14 cellular contexts compared by ENCODE assay signal in genomic region chr12:130401703-130402102, GRCh38.
DNase-seq lines count a peak whose midpoint lies in the region; ATAC-seq and TF ChIP-seq lines count a peak whose summit lies in the region.
"Had no signal": no experiment of that assay in that cellular context is flagged by ENCODE, and none has a peak within 500 bp of the region (broad histone marks: within the 10 kb centered on the region; RNA-seq: fewer than 3 reads in every experiment).

No MANE protein-coding gene starts in this region.

- H3K36me3 ChIP-seq in neural progenitor cell = no peaks in the 10 kb centered on the region
- H3K36me3 ChIP-seq: ascending aorta had no signal

- H2AFZ ChIP-seq in neural progenitor cell (replicated peaks) = no peak overlapping the region

- H3K27ac ChIP-seq in neural progenitor cell = no peak overlapping the region
- H3K27ac ChIP-seq: ascending aorta, HL-60 had no signal

- ATAC-seq in HG02885 (IDR thresholded peaks at IDR 0.05; ENCODE audit: poor library complexity, unreplicated experiment) = no peak
- no peak for ATAC-seq in effector memory CD8-positive, alpha-beta T cell (replicated peaks)
- ATAC-seq: natural killer cell treated with Interleukin-12 subunit alpha and Interleukin-12 subunit beta and Interleukin-15 and Interleukin-18, amount 100 ng/mL, for 72 hours; T-cell had no signal

- no peaks in the 10 kb centered on the region for H3K27me3 ChIP-seq in neural progenitor cell
- H3K27me3 ChIP-seq: ascending aorta had no signal

- no peaks in the 10 kb centered on the region for H3K9me3 ChIP-seq in neural progenitor cell (ENCODE audit: low read depth)
- H3K9me3 ChIP-seq: ascending aorta had no signal

- H4K20me1 ChIP-seq in neural progenitor cell (ENCODE audit: low read depth) = no peaks in the 10 kb centered on the region

- H3K9me3 Mint-ChIP-seq in chondrocyte (ENCODE audit: low read depth) = no peaks in the 10 kb centered on the region
- no peaks in the 10 kb centered on the region for H3K9me3 Mint-ChIP-seq in neural progenitor cell
- H3K9me3 Mint-ChIP-seq in effector memory CD8-positive, alpha-beta T cell = peaks cover 0 to 2% of the 10 kb centered on the region in 2 donors
- H3K9me3 Mint-ChIP-seq: natural killer cell treated with Interleukin-12 subunit alpha and Interleukin-12 subunit beta and Interleukin-15 and Interleukin-18, amount 100 ng/mL, for 72 hours; T-cell had no signal

- no peak overlapping the region for H3K4me2 ChIP-seq in neural progenitor cell

- H3K4me1 Mint-ChIP-seq in chondrocyte (ENCODE audit: low read depth) (no peaks in the 10 kb centered on the region), neural progenitor cell (peaks cover 12% of the 10 kb centered on the region)
- H3K4me1 Mint-ChIP-seq in effector memory CD8-positive, alpha-beta T cell (ENCODE audit: low read depth in 2 of 2) = no peaks in the 10 kb centered on the region
- H3K4me1 Mint-ChIP-seq: T-cell had no signal

- H3K4me3 Mint-ChIP-seq in chondrocyte (ENCODE audit: unreplicated experiment) = no peak overlapping the region
- H3K4me3 Mint-ChIP-seq in neural progenitor cell = no peak overlapping the region
- H3K4me3 Mint-ChIP-seq in effector memory CD8-positive, alpha-beta T cell = no peak overlapping the region
- H3K4me3 Mint-ChIP-seq: natural killer cell treated with Interleukin-12 subunit alpha and Interleukin-12 subunit beta and Interleukin-15 and Interleukin-18, amount 100 ng/mL, for 72 hours; T-cell had no signal

- H3K4me3 ChIP-seq in neural progenitor cell = no peak overlapping the region
- H3K4me3 ChIP-seq: ascending aorta had no signal

- H3K4me1 ChIP-seq in neural progenitor cell = peaks cover 2% of the 10 kb centered on the region
- H3K4me1 ChIP-seq: ascending aorta had no signal

- peak; percentile 66 for TF ChIP-seq CTCF in chondrocyte (IDR thresholded peaks at IDR 0.05)
- TF ChIP-seq CTCF in neural progenitor cell (IDR thresholded peaks at IDR 0.05) = peak; percentile 67

- no peak overlapping the region for H3K9ac ChIP-seq in neural progenitor cell

- H3K79me2 ChIP-seq in neural progenitor cell (ENCODE audit: low read depth) = no peaks in the 10 kb centered on the region

- H3K27me3 Mint-ChIP-seq in chondrocyte (ENCODE audit: low read depth) (peaks cover 7% of the 10 kb centered on the region), neural progenitor cell (ENCODE audit: insufficient read depth, low read depth) (peaks cover 2% of the 10 kb centered on the region)
- H3K27me3 Mint-ChIP-seq in effector memory CD8-positive, alpha-beta T cell = peaks cover 0 to 19% of the 10 kb centered on the region in 2 donors

- H3K36me3 Mint-ChIP-seq in chondrocyte (ENCODE audit: low read depth) = no peaks in the 10 kb centered on the region
- peaks cover 2% of the 10 kb centered on the region for H3K36me3 Mint-ChIP-seq in neural progenitor cell
- no peaks in the 10 kb centered on the region for H3K36me3 Mint-ChIP-seq in effector memory CD8-positive, alpha-beta T cell (ENCODE audit: insufficient read depth)
- H3K36me3 Mint-ChIP-seq: natural killer cell treated with Interleukin-12 subunit alpha and Interleukin-12 subunit beta and Interleukin-15 and Interleukin-18, amount 100 ng/mL, for 72 hours; T-cell had no signal

- DNase-seq in NCI-H1436 (lab: John Stamatoyannopoulos, UW) (peak; percentile 0), NCI-H1436 treated with DMSO at 0.1 percent for 48 hours (lab: John Stamatoyannopoulos, UW) (no peak), NCI-H1694 (lab: John Stamatoyannopoulos, UW) (peak; percentile 43), chondrocyte (ENCODE audit: low spot score) (no peak), neural progenitor cell (ENCODE audit: low spot score) (peak; percentile 67)
- no peak for DNase-seq in stimulated activated CD4-positive, alpha-beta T cell treated with anti-CD3 and anti-CD28 coated beads, Interleukin-2, amount 100 ng/mL, for 48 hours
- DNase-seq in effector memory CD8-positive, alpha-beta T cell = no peak
- DNase-seq: NCI-H2107; stimulated activated CD4-positive, alpha-beta T cell treated with anti-CD3 and anti-CD28 coated beads, Interleukin-4, amount 100 ng/mL, for 24 hours; T-cell had no signal

- H3F3A ChIP-seq in neural progenitor cell (ENCODE audit: low read depth) = no peaks in the 10 kb centered on the region

- no peak overlapping the region for H3K27ac Mint-ChIP-seq in chondrocyte (ENCODE audit: unreplicated experiment)
- H3K27ac Mint-ChIP-seq in neural progenitor cell = peak overlapping the region; percentile 93
- no peak overlapping the region for H3K27ac Mint-ChIP-seq in effector memory CD8-positive, alpha-beta T cell
- H3K27ac Mint-ChIP-seq: natural killer cell treated with Interleukin-12 subunit alpha and Interleukin-12 subunit beta and Interleukin-15 and Interleukin-18, amount 100 ng/mL, for 72 hours; T-cell had no signal

Comparison
In these comparisons a context has a peak if more than half of its experiments do, and no peak if none do; other contexts are left out.
1. DNase-seq: peak in NCI-H1436 (single experiment), NCI-H1694 (single experiment) and neural progenitor cell (single experiment); none in NCI-H1436 treated with DMSO at 0.1 percent for 48 hours (single experiment), chondrocyte (single experiment), stimulated activated CD4-positive, alpha-beta T cell treated with anti-CD3 and anti-CD28 coated beads, Interleukin-2, amount 100 ng/mL, for 48 hours (0 of 2) and effector memory CD8-positive, alpha-beta T cell (0 of 3).